ENCODE assay signal across 21 cellular contexts in genomic region chr14:84343637-84344036, GRCh38.
DNase-seq lines count a peak whose midpoint lies in the region; ATAC-seq and TF ChIP-seq lines count a peak whose summit lies in the region.
"Had no signal": no experiment of that assay in that cellular context is flagged by ENCODE, and none has a peak within 500 bp of the region (broad histone marks: within the 10 kb centered on the region; RNA-seq: fewer than 3 reads in every experiment).

No MANE protein-coding gene starts in this region.

- DNase-seq in AG04450 (ENCODE audit: low read depth, low spot score) (peak; percentile 21), IMR-90 (peak; percentile 70), chondrocyte (ENCODE audit: low spot score) (no peak), kidney epithelial cell (ENCODE audit: low read depth) (peak; percentile 44), GM13977 (ENCODE audit: low spot score) (no peak), HEK293T (ENCODE audit: extremely low spot score) (no peak), HPDE6-E6E7 (ENCODE audit: extremely low spot score) (no peak)
- DNase-seq in activated CD4-positive, alpha-beta T cell treated with anti-CD3 and anti-CD28 coated beads, Interleukin-2, amount 10 ng/mL, durations not matched to agents 7 days and 5 days, result no peak
- DNase-seq: activated naive CD4-positive, alpha-beta T cell treated with Interleukin-2 at 50 U/mL for 16 hours; DMS 273 treated with DMSO at 0.1 percent for 48 hours; dorsolateral prefrontal cortex; esophagus squamous epithelium; hypothalamus; MM.1S; NCI-H446 treated with DMSO at 0.1 percent for 48 hours; retina; stimulated activated naive B cell treated with anti-CD40 and anti-IgM and Interleukin-4, amounts not matched to agents 10 μg/mL and 1 μg/mL and 100 μg/mL, for 72 hours; tibial artery had no signal

- H2BK5ac ChIP-seq in IMR-90 (ENCODE audit: low read depth, low read length, poor library complexity, severe bottlenecking), result no peak overlapping the region

- no peaks in the 10 kb centered on the region for H3K36me3 ChIP-seq in IMR-90 (ENCODE audit: control insufficient read depth, insufficient read depth, low read length)
- H3K36me3 ChIP-seq in kidney epithelial cell (ENCODE audit: control insufficient read depth, insufficient read depth, low read length), result no peaks in the 10 kb centered on the region
- H3K36me3 ChIP-seq: esophagus squamous epithelium, neutrophil, tibial artery had no signal

- in situ Hi-C loops in IMR-90 (cut with MboI; ENCODE audit: low sequenced_read_pairs) (no loop called here), GM13977 (cut with MboI; ENCODE audit: low pct_unique_long_range_greater_than_20kb, low sequenced_read_pairs, unreplicated experiment) (no loop called here)

- no peak overlapping the region for H2AFZ ChIP-seq in IMR-90 (replicated peaks; ENCODE audit: low read length, poor library complexity)

- H3K14ac ChIP-seq in IMR-90 (replicated peaks; ENCODE audit: low read depth, low read length), result no peak overlapping the region

- no peak overlapping the region for H2BK15ac ChIP-seq in IMR-90 (ENCODE audit: low read depth, low read length)

- H4K20me1 ChIP-seq in IMR-90 (ENCODE audit: insufficient read depth, low read length), result no peaks in the 10 kb centered on the region

- dilution Hi-C loops in IMR-90 (cut with HindIII; ENCODE audit: low sequenced_read_pairs, unreplicated experiment), result no loop called here

- no peak overlapping the region for H3K27ac ChIP-seq in AG04450 (ENCODE audit: low read depth, low read length)
- no peak overlapping the region for H3K27ac ChIP-seq in IMR-90 (ENCODE audit: insufficient read depth, low read length)
- H3K27ac ChIP-seq: C4-2B, dorsolateral prefrontal cortex, esophagus squamous epithelium, neutrophil, tibial artery had no signal

- H2BK20ac ChIP-seq in IMR-90 (ENCODE audit: low read depth, low read length), result no peak overlapping the region

- H4K91ac ChIP-seq in IMR-90 (ENCODE audit: insufficient read depth, low read depth, low read length), result no peak overlapping the region

- H4K5ac ChIP-seq in IMR-90 (ENCODE audit: low read depth, low read length), result no peak overlapping the region

- 5% methylated on average over 3 of the region's 3 CpGs; no CpG with 5 or more reads in 1 of the 2 experiments for WGBS in IMR-90 (ENCODE audit: extremely low coverage in 2 of 2, insufficient read length in 1 of 2), 2 experiments

- H2AK5ac ChIP-seq in IMR-90 (ENCODE audit: low read depth, low read length), result no peak overlapping the region

- H3K9me3 ChIP-seq in AG04450 (ENCODE audit: control insufficient read depth, insufficient read depth, low read length) (no peaks in the 10 kb centered on the region), IMR-90 (ENCODE audit: control insufficient read depth, insufficient read depth, low read length) (peaks cover 4% of the 10 kb centered on the region)
- H3K9me3 ChIP-seq: esophagus squamous epithelium, neutrophil, tibial artery had no signal

- H3K4me1 ChIP-seq in IMR-90 (ENCODE audit: control insufficient read depth, insufficient read depth, low read length), result no peaks in the 10 kb centered on the region
- H3K4me1 ChIP-seq: tibial artery had no signal

- H3K9ac ChIP-seq in IMR-90 (ENCODE audit: low read depth, low read length), result no peak overlapping the region

- H3K27me3 ChIP-seq in AG04450 (ENCODE audit: control insufficient read depth, insufficient read depth, low read length) (no peaks in the 10 kb centered on the region), IMR-90 (ENCODE audit: control insufficient read depth, insufficient read depth, low read length) (no peaks in the 10 kb centered on the region), kidney epithelial cell (ENCODE audit: control insufficient read depth, insufficient read depth, low read length) (no peaks in the 10 kb centered on the region)
- H3K27me3 ChIP-seq: dorsolateral prefrontal cortex, esophagus squamous epithelium, neutrophil, tibial artery had no signal

- intact Hi-C loops in IMR-90 (cut with micrococcal nuclease), result no loop called here

- no peak for TF ChIP-seq POLR2A in IMR-90 (IDR thresholded peaks at IDR 0.05; ENCODE audit: low read depth, low read length)

- peaks cover 17% of the 10 kb centered on the region for H3K9me3 Mint-ChIP-seq in chondrocyte (ENCODE audit: low read depth)
- peaks cover 11% of the 10 kb centered on the region for H3K9me3 Mint-ChIP-seq in activated CD4-positive, alpha-beta T cell treated with anti-CD3 and anti-CD28 coated beads, Interleukin-2, amount 10 ng/mL, durations not matched to agents 7 days and 5 days

- TF ChIP-seq CTCF in AG04450 (IDR thresholded peaks at IDR 0.05; ENCODE audit: low read depth, low read length) (no peak), IMR-90 (conservative IDR thresholded peaks at IDR 0.05; ENCODE audit: low read depth, low read length) (no peak), chondrocyte (IDR thresholded peaks at IDR 0.05) (no peak), kidney epithelial cell (IDR thresholded peaks at IDR 0.05; ENCODE audit: insufficient read depth, low read length, poor library complexity, severe bottlenecking) (no peak), GM13977 (IDR thresholded peaks at IDR 0.05; ENCODE audit: extremely low read depth, insufficient read depth, missing control alignments) (no peak)

- H3K27me3 Mint-ChIP-seq in chondrocyte (ENCODE audit: low read depth), result no peaks in the 10 kb centered on the region
- H3K27me3 Mint-ChIP-seq in activated CD4-positive, alpha-beta T cell treated with anti-CD3 and anti-CD28 coated beads, Interleukin-2, amount 10 ng/mL, durations not matched to agents 7 days and 5 days, result no peaks in the 10 kb centered on the region
- H3K27me3 Mint-ChIP-seq: IgD-negative memory B cell; stimulated activated naive B cell treated with anti-CD40 and anti-IgM and Interleukin-4, amounts not matched to agents 10 μg/mL and 1 μg/mL and 100 μg/mL, for 72 hours had no signal

- POLR2A ChIA-PET in AG04450 (lab: Yijun Ruan, JAX), result no interaction called here
- POLR2A ChIA-PET in IMR-90 (lab: Charles Lee; ENCODE audit: unreplicated experiment), result no interaction called here
- POLR2A ChIA-PET in activated CD4-positive, alpha-beta T cell treated with anti-CD3 and anti-CD28 coated beads, Interleukin-2, amount 10 ng/mL, durations not matched to agents 7 days and 5 days (lab: Charles Lee), result no interaction called here
- POLR2A ChIA-PET in HEK293T (lab: Yijun Ruan, JAX), result no interaction called here

- H3K4me1 Mint-ChIP-seq in chondrocyte (ENCODE audit: low read depth), result peaks cover 15% of the 10 kb centered on the region
- H3K4me1 Mint-ChIP-seq in activated CD4-positive, alpha-beta T cell treated with anti-CD3 and anti-CD28 coated beads, Interleukin-2, amount 10 ng/mL, durations not matched to agents 7 days and 5 days, result no peaks in the 10 kb centered on the region
- H3K4me1 Mint-ChIP-seq: IgD-negative memory B cell; stimulated activated naive B cell treated with anti-CD40 and anti-IgM and Interleukin-4, amounts not matched to agents 10 μg/mL and 1 μg/mL and 100 μg/mL, for 72 hours had no signal

- H3K4me3 Mint-ChIP-seq in chondrocyte (ENCODE audit: unreplicated experiment), result no peak overlapping the region
- H3K4me3 Mint-ChIP-seq in activated CD4-positive, alpha-beta T cell treated with anti-CD3 and anti-CD28 coated beads, Interleukin-2, amount 10 ng/mL, durations not matched to agents 7 days and 5 days, result no peak overlapping the region
- H3K4me3 Mint-ChIP-seq: IgD-negative memory B cell; stimulated activated naive B cell treated with anti-CD40 and anti-IgM and Interleukin-4, amounts not matched to agents 10 μg/mL and 1 μg/mL and 100 μg/mL, for 72 hours had no signal

- H3K4ac ChIP-seq in IMR-90 (ENCODE audit: low read depth, low read length), result no peak overlapping the region

- peak overlapping the region; percentile 85 for H3K27ac Mint-ChIP-seq in chondrocyte (ENCODE audit: unreplicated experiment)
- H3K27ac Mint-ChIP-seq in activated CD4-positive, alpha-beta T cell treated with anti-CD3 and anti-CD28 coated beads, Interleukin-2, amount 10 ng/mL, durations not matched to agents 7 days and 5 days, result no peak overlapping the region
- H3K27ac Mint-ChIP-seq: IgD-negative memory B cell; stimulated activated naive B cell treated with anti-CD40 and anti-IgM and Interleukin-4, amounts not matched to agents 10 μg/mL and 1 μg/mL and 100 μg/mL, for 72 hours had no signal

- H3K79me1 ChIP-seq in IMR-90 (ENCODE audit: low read depth in 1 of 2, low read length in 2 of 2), result no peaks in the 10 kb centered on the region

- H3K4me3 ChIP-seq in AG04450 (ENCODE audit: low read depth, low read length) (no peak overlapping the region), IMR-90 (ENCODE audit: insufficient read depth, low read depth, low read length) (no peak overlapping the region), kidney epithelial cell (ENCODE audit: low read depth, low read length) (no peak overlapping the region)
- H3K4me3 ChIP-seq: dorsolateral prefrontal cortex, esophagus squamous epithelium, tibial artery had no signal

- H3K4me2 ChIP-seq in IMR-90 (ENCODE audit: low read depth, low read length), result no peak overlapping the region

- CTCF ChIA-PET in AG04450 (lab: Charles Lee), result interaction anchor here (1.2 kb wide), 1 partner anchor 1184 kb away, joined by 3 read pairs; no protein-coding TSS in a partner anchor
- CTCF ChIA-PET in IMR-90 (lab: Yijun Ruan, JAX), result no interaction called here
- CTCF ChIA-PET in activated CD4-positive, alpha-beta T cell treated with anti-CD3 and anti-CD28 coated beads, Interleukin-2, amount 10 ng/mL, durations not matched to agents 7 days and 5 days (lab: Charles Lee), result interaction anchor here (0.5 kb wide), 1 partner anchor 628 kb away, joined by 3 read pairs; no protein-coding TSS in a partner anchor
- CTCF ChIA-PET in HEK293T (lab: Yijun Ruan, JAX), result no interaction called here

- no peak overlapping the region for H3K18ac ChIP-seq in IMR-90 (ENCODE audit: low read depth, low read length)

- TF ChIP-seq RAD21 in IMR-90 (IDR thresholded peaks at IDR 0.05; ENCODE audit: low read length), result no peak

- no peak overlapping the region for H2AK9ac ChIP-seq in IMR-90 (replicated peaks; ENCODE audit: low read depth, low read length, poor library complexity)

- no peak overlapping the region for H4K8ac ChIP-seq in IMR-90 (ENCODE audit: low read depth in 2 of 2, low read length in 2 of 2)

- H3K56ac ChIP-seq in IMR-90 (ENCODE audit: extremely low read depth, insufficient read depth, low read length), result no peak overlapping the region

- no TSS peak for BruUV-seq in IMR-90 (replicated peaks; lab: Mats Ljungman, UMichigan)

- H3K23ac ChIP-seq in IMR-90 (ENCODE audit: low read depth, low read length), result no peak overlapping the region

- no peaks in the 10 kb centered on the region for H3K9me1 ChIP-seq in IMR-90 (ENCODE audit: insufficient read depth, low read length)

- peak; percentile 72 for ATAC-seq in IMR-90 (ENCODE audit: low read depth)
- ATAC-seq: stimulated activated naive B cell treated with anti-CD40 and anti-IgM and Interleukin-4, amounts not matched to agents 10 μg/mL and 1 μg/mL and 100 μg/mL, for 72 hours had no signal

- no peak overlapping the region for H2BK120ac ChIP-seq in IMR-90 (ENCODE audit: low read depth, low read length)

- peaks cover 3% of the 10 kb centered on the region for H3K36me3 Mint-ChIP-seq in chondrocyte (ENCODE audit: low read depth)
- no peaks in the 10 kb centered on the region for H3K36me3 Mint-ChIP-seq in activated CD4-positive, alpha-beta T cell treated with anti-CD3 and anti-CD28 coated beads, Interleukin-2, amount 10 ng/mL, durations not matched to agents 7 days and 5 days (ENCODE audit: low read depth)
- H3K36me3 Mint-ChIP-seq: IgD-negative memory B cell; stimulated activated naive B cell treated with anti-CD40 and anti-IgM and Interleukin-4, amounts not matched to agents 10 μg/mL and 1 μg/mL and 100 μg/mL, for 72 hours had no signal

Comparison
In these comparisons a context has a peak if more than half of its experiments do, and no peak if none do; other contexts are left out.
1. DNase-seq: peak in AG04450 (single experiment), IMR-90 (single experiment) and kidney epithelial cell (single experiment); none in chondrocyte (single experiment), activated CD4-positive, alpha-beta T cell treated with anti-CD3 and anti-CD28 coated beads, Interleukin-2, amount 10 ng/mL, durations not matched to agents 7 days and 5 days (single experiment), GM13977 (single experiment), HEK293T (single experiment) and HPDE6-E6E7 (single experiment).
2. CTCF ChIA-PET loops: an anchor here in AG04450 (1.2 kb wide) and activated CD4-positive, alpha-beta T cell treated with anti-CD3 and anti-CD28 coated beads, Interleukin-2, amount 10 ng/mL, durations not matched to agents 7 days and 5 days (0.5 kb wide); none called in IMR-90 and HEK293T.